8 cellular contexts compared by ENCODE assay signal in the genomic region with DNA sequence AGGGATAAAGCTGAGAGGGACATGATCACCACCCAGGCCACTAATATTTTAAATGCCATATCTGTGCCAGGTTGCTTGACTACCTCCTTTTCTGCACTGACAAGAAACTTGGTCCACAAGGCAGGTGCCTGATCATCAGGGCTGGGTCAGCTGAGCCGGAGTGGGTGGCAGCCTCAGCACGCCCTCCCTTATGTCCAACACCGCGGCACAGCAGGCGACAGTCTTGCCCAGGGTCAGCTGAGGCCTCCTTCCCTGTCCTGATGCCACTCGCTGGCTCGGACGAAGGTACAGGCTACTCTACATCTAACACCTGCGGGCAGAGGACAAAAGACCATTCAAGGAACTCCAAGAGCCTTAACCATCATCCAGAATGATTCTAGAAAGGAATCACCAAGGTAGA. TPM values are rescaled to one million over a fixed set of nuclear protein-coding genes. Genes with fewer than 3 reads are reported as not detected.
DNase-seq lines count a peak whose midpoint lies in the region; ATAC-seq and TF ChIP-seq lines count a peak whose summit lies in the region.

No MANE protein-coding gene starts in this region.

- H3K4me3 Mint-ChIP-seq in brain, result peak overlapping the region in 3 of 5 experiments; percentile 2 to 71 (median 35)
- no peak overlapping the region for H3K4me3 Mint-ChIP-seq in stimulated activated memory B cell treated with anti-CD40 and anti-IgM and Interleukin-4, amounts not matched to agents 10 μg/mL and 1 μg/mL and 100 μg/mL, for 72 hours

- no peak overlapping the region for H2AFZ ChIP-seq in Loucy (ENCODE audit: low read length)

- DNase-seq in left lung (peak in 1 of 2 donors; percentile 78), NCI-H510A treated with DMSO at 0.1 percent for 48 hours (lab: John Stamatoyannopoulos, UW) (no peak), MG63 (no peak)

- H3K27ac ChIP-seq in left lung, result peak overlapping the region; percentile 86 to 89

- peaks cover 5% of the 10 kb centered on the region; the same call in 1 of the 2 replicates for H3F3A ChIP-seq in Loucy (ENCODE audit: low read depth)

- H3K36me3 ChIP-seq in Loucy (ENCODE audit: insufficient read depth, low read length) (peaks cover 22% of the 10 kb centered on the region), left lung (peaks cover 0 to 29% of the 10 kb centered on the region in 2 donors), MG63 (peaks cover 77% of the 10 kb centered on the region)

- H3K27me3 Mint-ChIP-seq in brain, result no peaks in the 10 kb centered on the region
- H3K27me3 Mint-ChIP-seq in stimulated activated memory B cell treated with anti-CD40 and anti-IgM and Interleukin-4, amounts not matched to agents 10 μg/mL and 1 μg/mL and 100 μg/mL, for 72 hours, result no peaks in the 10 kb centered on the region

- peak overlapping the region; percentile 62 for H3K9ac ChIP-seq in Loucy (ENCODE audit: low read depth, low read length, poor library complexity, severe bottlenecking)

- peaks cover 66% of the 10 kb centered on the region for H3K79me2 ChIP-seq in Loucy (ENCODE audit: insufficient read depth, low read length)

- no peak overlapping the region for H3K4me2 ChIP-seq in Loucy (ENCODE audit: low read depth, low read length, poor library complexity, severe bottlenecking)

- ATAC-seq in left lung (peak; percentile 1), HG03521 (IDR thresholded peaks at IDR 0.05; ENCODE audit: unreplicated experiment) (no peak), HG03457 (IDR thresholded peaks at IDR 0.05; ENCODE audit: unreplicated experiment) (no peak)
- ATAC-seq in stimulated activated memory B cell treated with anti-CD40 and anti-IgM and Interleukin-4, amounts not matched to agents 10 μg/mL and 1 μg/mL and 100 μg/mL, for 72 hours, result no peak

- no peaks in the 10 kb centered on the region for H3K9me3 ChIP-seq in Loucy (ENCODE audit: insufficient read depth, low read depth, low read length)
- no peaks in the 10 kb centered on the region for H3K9me3 ChIP-seq in left lung
- H3K9me3 ChIP-seq in MG63, result no peaks in the 10 kb centered on the region

- H3K36me3 Mint-ChIP-seq in brain, result peaks cover 25% of the 10 kb centered on the region
- peaks cover 23% of the 10 kb centered on the region for H3K36me3 Mint-ChIP-seq in stimulated activated memory B cell treated with anti-CD40 and anti-IgM and Interleukin-4, amounts not matched to agents 10 μg/mL and 1 μg/mL and 100 μg/mL, for 72 hours

- H3K9me2 ChIP-seq in Loucy (replicated peaks; ENCODE audit: low read depth, low read length), result no peaks in the 10 kb centered on the region

- peaks cover 7% of the 10 kb centered on the region for H4K20me1 ChIP-seq in Loucy (ENCODE audit: insufficient read depth, low read length, poor library complexity, severe bottlenecking)

- peak overlapping the region; percentile 27 to 95 (median 87) for H3K27ac Mint-ChIP-seq in brain
- peak overlapping the region; percentile 95 for H3K27ac Mint-ChIP-seq in stimulated activated memory B cell treated with anti-CD40 and anti-IgM and Interleukin-4, amounts not matched to agents 10 μg/mL and 1 μg/mL and 100 μg/mL, for 72 hours

- peaks cover 0 to 3% (median 0%) of the 10 kb centered on the region in 5 experiments for H3K9me3 Mint-ChIP-seq in brain
- no peaks in the 10 kb centered on the region for H3K9me3 Mint-ChIP-seq in stimulated activated memory B cell treated with anti-CD40 and anti-IgM and Interleukin-4, amounts not matched to agents 10 μg/mL and 1 μg/mL and 100 μg/mL, for 72 hours

- H3K27me3 ChIP-seq in Loucy (ENCODE audit: insufficient read depth, low read length, poor library complexity, severe bottlenecking), result no peaks in the 10 kb centered on the region
- no peaks in the 10 kb centered on the region for H3K27me3 ChIP-seq in left lung
- no peaks in the 10 kb centered on the region for H3K27me3 ChIP-seq in MG63

- intact Hi-C loops in left lung (cut with DNase I), result no loop called here

- H3K4me1 ChIP-seq in Loucy (ENCODE audit: insufficient read depth, low read length, poor library complexity, severe bottlenecking), result peaks cover 29% of the 10 kb centered on the region
- peaks cover 12 to 69% of the 10 kb centered on the region in 2 donors for H3K4me1 ChIP-seq in left lung

- TF ChIP-seq CTCF in Loucy (conservative IDR thresholded peaks at IDR 0.05; ENCODE audit: low read length), result no peak
- TF ChIP-seq CTCF in brain (conservative IDR thresholded peaks at IDR 0.05), result no peak
- no peak for TF ChIP-seq CTCF in left lung (IDR thresholded peaks at IDR 0.05)

- no peak overlapping the region for H3K4me3 ChIP-seq in Loucy (ENCODE audit: low read length, poor library complexity, severe bottlenecking)
- H3K4me3 ChIP-seq in left lung, result no peak overlapping the region
- H3K4me3 ChIP-seq in MG63, result no peak overlapping the region

- H3K4me1 Mint-ChIP-seq in brain, result peaks cover 64% of the 10 kb centered on the region
- H3K4me1 Mint-ChIP-seq in stimulated activated memory B cell treated with anti-CD40 and anti-IgM and Interleukin-4, amounts not matched to agents 10 μg/mL and 1 μg/mL and 100 μg/mL, for 72 hours, result peaks cover 61% of the 10 kb centered on the region

RNA-seq across cellular contexts. Expression of a gene that starts 16.9 kb away (rescaled TPM):
- 16.6 TPM for polyA plus RNA-seq in brain (ENCODE audit: insufficient read depth, low read depth, low replicate concordance)
- total RNA-seq in left lung, result 10 to 100 TPM; 37.9 to 39.2 TPM
- 8.2 and 25.2 TPM in 2 replicates for total RNA-seq in MG63 (2014; rRNA removed; shearing (Covaris generic); ENCODE audit: low replicate concordance)

RNA-seq across cellular contexts. Expression of a gene that starts 33.9 kb away (rescaled TPM):
- 169 TPM for polyA plus RNA-seq in brain (ENCODE audit: insufficient read depth, low read depth, low replicate concordance)
- 10 to 100 TPM; 67.7 to 73.8 TPM for total RNA-seq in left lung
- 389 and 411 TPM in 2 replicates for total RNA-seq in MG63 (2014; rRNA removed; shearing (Covaris generic); ENCODE audit: low replicate concordance)

RNA-seq across cellular contexts. Expression of a gene that starts 48.3 kb away (rescaled TPM):
- 53.6 TPM for polyA plus RNA-seq in brain (ENCODE audit: insufficient read depth, low read depth, low replicate concordance)
- total RNA-seq in left lung, result 10 to 100 TPM; 31.6 to 33.5 TPM
- total RNA-seq in MG63 (2014; rRNA removed; shearing (Covaris generic); ENCODE audit: low replicate concordance), result 81.9 and 94.5 TPM in 2 replicates
